Comparison of ENCODE assay signal across 8 cellular contexts in genomic region chr16:56989988-56990387, GRCh38. TPM values are rescaled to one million over a fixed set of nuclear protein-coding genes. Genes with fewer than 3 reads are reported as not detected.
DNase-seq lines count a peak whose midpoint lies in the region; ATAC-seq and TF ChIP-seq lines count a peak whose summit lies in the region.

No MANE protein-coding gene starts in this region.

- H3K27ac ChIP-seq in GM23248: peak overlapping the region; percentile 69
- peak overlapping the region; percentile 85 for H3K27ac ChIP-seq in foreskin keratinocyte

- no peaks in the 10 kb centered on the region for H3K27me3 ChIP-seq in GM23248 (replicated peaks; ENCODE audit: insufficient read depth)
- no peaks in the 10 kb centered on the region for H3K27me3 ChIP-seq in foreskin keratinocyte

- DNase-seq in GM23248: no peak
- no peak for DNase-seq in foreskin keratinocyte
- no peak for DNase-seq in skeletal muscle cell (ENCODE audit: low read depth)
- DNase-seq in T-helper 9 cell: no peak
- no peak for DNase-seq in COLO668 (lab: John Stamatoyannopoulos, UW; ENCODE audit: unreplicated experiment)
- DNase-seq in NCI-H1417 (lab: John Stamatoyannopoulos, UW): no peak

- peak overlapping the region; percentile 86 for H3K4me3 ChIP-seq in GM23248
- peak overlapping the region; percentile 77 for H3K4me3 ChIP-seq in WI38 (ENCODE audit: low read depth, low read length)
- H3K4me3 ChIP-seq in skeletal muscle cell (ENCODE audit: low read depth, low read length): peak overlapping the region; percentile 68

- H3K9me2 ChIP-seq in GM23248 (ENCODE audit: insufficient read depth): no peaks in the 10 kb centered on the region

- H3K4me1 ChIP-seq in GM23248 (ENCODE audit: insufficient read depth) (peaks cover 35% of the 10 kb centered on the region), foreskin keratinocyte (peaks cover 16% of the 10 kb centered on the region)

- TF ChIP-seq CTCF in WI38 (IDR thresholded peaks at IDR 0.05; ENCODE audit: low read depth, low read length) (no peak), foreskin keratinocyte (conservative IDR thresholded peaks at IDR 0.05) (no peak)

- peaks cover 57% of the 10 kb centered on the region for H3K79me2 ChIP-seq in GM23248 (ENCODE audit: insufficient read depth)

- H4K20me1 ChIP-seq in GM23248 (ENCODE audit: insufficient read depth): no peaks in the 10 kb centered on the region

- peak overlapping the region; percentile 87 for H3K4me2 ChIP-seq in GM23248 (ENCODE audit: unreplicated experiment)

- 0 out of 2 replicates have a peak, but pooled peaks cover 8% of the 10 kb centered on the region for H3F3A ChIP-seq in GM23248 (ENCODE audit: insufficient read depth)

- H3K36me3 ChIP-seq in GM23248 (ENCODE audit: low read depth): no peaks in the 10 kb centered on the region

- H2AFZ ChIP-seq in GM23248: peak overlapping the region; percentile 90

- H3K9me3 ChIP-seq in GM23248 (ENCODE audit: low read depth): no peaks in the 10 kb centered on the region

- in situ Hi-C loops in GM23248 (cut with MboI): no loop called here

- ATAC-seq in foreskin keratinocyte: no peak
- no peak for ATAC-seq in HG03039 (IDR thresholded peaks at IDR 0.05; ENCODE audit: unreplicated experiment)

- peak overlapping the region; percentile 87 for H3K9ac ChIP-seq in GM23248

- 15% methylated on average over 7 of the region's 7 CpGs for whole genome bisulfite sequencing in GM23248 (ENCODE audit: low coverage in 1 of 2, low lambda C conversion rate in 2 of 2, missing lambda C conversion rate in 2 of 2), 2 experiments

RNA-seq across cellular contexts. Expression of gene NLRC5, which starts 0.6 kb away (rescaled TPM):
- 17.1 and 23.8 TPM in 2 replicates for total RNA-seq in GM23248 (2014; rRNA removed; shearing (Covaris generic))
- polyA plus RNA-seq in GM23248 (2016; fragmentation: Nextera tagmentation; extraction: Ambion mirVana): 9.3 and 10.6 TPM in 2 replicates
- 8.4 and 10.3 TPM in 2 replicates for total RNA-seq in foreskin keratinocyte
- polyA plus RNA-seq in foreskin keratinocyte: 5.2 and 5.8 TPM in 2 replicates

RNA-seq across cellular contexts. Expression of gene CETP, which starts 28.2 kb away (rescaled TPM):
- not detected in 2 replicates for total RNA-seq in GM23248 (2014; rRNA removed; shearing (Covaris generic))
- polyA plus RNA-seq in GM23248 (2016; fragmentation: Nextera tagmentation; extraction: Ambion mirVana) (not detected in 2 replicates), foreskin keratinocyte (not detected in 2 replicates)
- total RNA-seq in foreskin keratinocyte: not detected in 2 replicates

RNA-seq across cellular contexts. Expression of gene HERPUD1, which starts 58.0 kb away (rescaled TPM):
- 218 TPM in 2 replicates for total RNA-seq in GM23248 (2014; rRNA removed; shearing (Covaris generic))
- 299 and 302 TPM in 2 replicates for polyA plus RNA-seq in GM23248 (2016; fragmentation: Nextera tagmentation; extraction: Ambion mirVana)
- 124 and 170 TPM in 2 replicates for total RNA-seq in foreskin keratinocyte
- 108 and 144 TPM in 2 replicates for polyA plus RNA-seq in foreskin keratinocyte
